In the genomic region with DNA sequence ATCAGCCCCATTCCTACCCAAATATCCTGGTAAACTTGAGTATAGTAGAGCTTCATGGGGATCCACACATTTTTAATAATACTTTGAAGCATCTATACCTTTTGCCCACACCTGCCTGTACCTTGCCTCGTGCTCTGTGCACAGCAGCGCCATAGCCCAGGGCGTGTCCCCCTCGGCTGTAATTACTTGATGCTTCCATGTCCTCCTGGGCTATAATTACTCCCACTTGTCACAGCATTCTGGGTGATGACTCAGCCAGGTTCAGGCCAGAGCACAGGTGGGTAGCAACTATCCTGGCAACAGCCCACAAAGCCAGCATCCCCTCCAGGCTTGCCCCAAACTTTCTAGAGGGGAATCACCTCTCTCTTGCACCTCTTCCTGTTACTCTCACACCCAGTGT, we compare ENCODE assay signal across 23 cellular contexts. TPM values are rescaled to one million over a fixed set of nuclear protein-coding genes. Genes with fewer than 3 reads are reported as not detected.
DNase-seq lines count a peak whose midpoint lies in the region; ATAC-seq and TF ChIP-seq lines count a peak whose summit lies in the region.
"Had no signal": no experiment of that assay in that cellular context is flagged by ENCODE, and none has a peak within 500 bp of the region (broad histone marks: within the 10 kb centered on the region; RNA-seq: fewer than 3 reads in every experiment).

No MANE protein-coding gene starts in this region.

- H3K9me3 Mint-ChIP-seq in activated naive CD8-positive, alpha-beta T cell treated with anti-CD3 and anti-CD28 coated beads for 36 hours = no peaks in the 10 kb centered on the region
- H3K9me3 Mint-ChIP-seq: activated CD4-positive, alpha-beta memory T cell treated with anti-CD3 and anti-CD28 coated beads for 36 hours; CD8-positive, alpha-beta T cell; IgD-negative memory B cell; stimulated activated naive CD8-positive, alpha-beta T cell treated with anti-CD3 and anti-CD28 coated beads, Interleukin-15, Interleukin-2, amounts not matched to agents 100 ng/mL and 50 ng/mL, for 24 hours had no signal

- TF ChIP-seq CTCF in mucosa of descending colon (IDR thresholded peaks at IDR 0.05) = no peak

- H3K27me3 Mint-ChIP-seq in activated naive CD8-positive, alpha-beta T cell treated with anti-CD3 and anti-CD28 coated beads for 36 hours = peaks cover 5% of the 10 kb centered on the region
- H3K27me3 Mint-ChIP-seq: progenitor cell of endocrine pancreas had no signal

- peak; percentile 83 for ATAC-seq in mucosa of descending colon
- ATAC-seq in GM19324 (IDR thresholded peaks at IDR 0.05; ENCODE audit: low FRiP score, unreplicated experiment) = no peak
- no peak for ATAC-seq in HG02885 (IDR thresholded peaks at IDR 0.05; ENCODE audit: poor library complexity, unreplicated experiment)
- ATAC-seq: CD8-positive, alpha-beta T cell; left ventricle myocardium superior had no signal

- no peak overlapping the region for H3K27ac Mint-ChIP-seq in activated naive CD8-positive, alpha-beta T cell treated with anti-CD3 and anti-CD28 coated beads for 36 hours
- H3K27ac Mint-ChIP-seq: activated CD4-positive, alpha-beta memory T cell treated with anti-CD3 and anti-CD28 coated beads for 36 hours; CD8-positive, alpha-beta T cell; IgD-negative memory B cell; immature natural killer cell; progenitor cell of endocrine pancreas; stimulated activated naive CD8-positive, alpha-beta T cell treated with anti-CD3 and anti-CD28 coated beads, Interleukin-15, Interleukin-2, amounts not matched to agents 100 ng/mL and 50 ng/mL, for 24 hours had no signal

- intact Hi-C loops in mucosa of descending colon (cut with DNase I, micrococcal nuclease) = no loop called here

- no peak overlapping the region for H3K4me3 Mint-ChIP-seq in activated naive CD8-positive, alpha-beta T cell treated with anti-CD3 and anti-CD28 coated beads for 36 hours
- H3K4me3 Mint-ChIP-seq: activated CD4-positive, alpha-beta memory T cell treated with anti-CD3 and anti-CD28 coated beads for 36 hours; CD8-positive, alpha-beta T cell; IgD-negative memory B cell; immature natural killer cell; stimulated activated naive CD8-positive, alpha-beta T cell treated with anti-CD3 and anti-CD28 coated beads, Interleukin-15, Interleukin-2, amounts not matched to agents 100 ng/mL and 50 ng/mL, for 24 hours had no signal

- H3K9me3 ChIP-seq in mucosa of descending colon = no peaks in the 10 kb centered on the region

- H3K4me1 Mint-ChIP-seq in activated naive CD8-positive, alpha-beta T cell treated with anti-CD3 and anti-CD28 coated beads for 36 hours = no peaks in the 10 kb centered on the region
- H3K4me1 Mint-ChIP-seq: IgD-negative memory B cell, immature natural killer cell had no signal

- H3K36me3 ChIP-seq in mucosa of descending colon (ENCODE audit: low read depth) = no peaks in the 10 kb centered on the region
- H3K36me3 ChIP-seq: cardiac muscle cell had no signal

- no peaks in the 10 kb centered on the region for H3K36me3 Mint-ChIP-seq in activated naive CD8-positive, alpha-beta T cell treated with anti-CD3 and anti-CD28 coated beads for 36 hours
- H3K36me3 Mint-ChIP-seq: activated CD4-positive, alpha-beta memory T cell treated with anti-CD3 and anti-CD28 coated beads for 36 hours; CD8-positive, alpha-beta T cell; IgD-negative memory B cell; immature natural killer cell had no signal

- DNase-seq in ELF-1 (ENCODE audit: low read depth, low spot score) (peak; percentile 61), NCI-H187 (lab: John Stamatoyannopoulos, UW) (peak; percentile 63 to 79), NCI-H69 (lab: John Stamatoyannopoulos, UW) (peak; percentile 99), mucosa of descending colon (peak; percentile 46 to 67 (median 58)), HCEC 1CT (no peak)
- no peak for DNase-seq in activated naive CD8-positive, alpha-beta T cell treated with anti-CD3 and anti-CD28 coated beads for 36 hours
- DNase-seq: activated CD4-positive, alpha-beta memory T cell treated with anti-CD3 and anti-CD28 coated beads for 36 hours; activated CD4-positive, CD25-positive, alpha-beta regulatory T cell; activated naive CD4-positive, alpha-beta T cell; activated T-cell treated with anti-CD3 and anti-CD28 coated beads for 4 hours; amygdala; CD8-positive, alpha-beta T cell; immature natural killer cell; left ventricle myocardium superior; NCI-H226; stimulated activated CD4-positive, alpha-beta T cell treated with anti-CD3 and anti-CD28 coated beads, Interleukin-2, amount 100 ng/mL, for 24 hours; trophoblast cell had no signal

- no peaks in the 10 kb centered on the region for H3K4me1 ChIP-seq in mucosa of descending colon (ENCODE audit: low read depth)

- H3K4me3 ChIP-seq in mucosa of descending colon = no peak overlapping the region
- H3K4me3 ChIP-seq: cardiac muscle cell had no signal

RNA-seq across cellular contexts. Expression of a gene that starts 23.7 kb away (rescaled TPM):
- 10 to 100 TPM in 2 of 3 donors, 1 to 10 TPM in 1; 8.3 to 20.1 (median 14.2) TPM for total RNA-seq in mucosa of descending colon
- total RNA-seq in activated naive CD8-positive, alpha-beta T cell treated with anti-CD3 and anti-CD28 coated beads for 36 hours = 10 to 100 TPM; 15.2 to 15.3 TPM

Comparison
In these comparisons a context has a peak if more than half of its experiments do, and no peak if none do; other contexts are left out.
1. DNase-seq: peak in ELF-1 (single experiment), NCI-H187 (2 of 2), NCI-H69 (single experiment) and mucosa of descending colon (3 of 3); none in activated naive CD8-positive, alpha-beta T cell treated with anti-CD3 and anti-CD28 coated beads for 36 hours (single experiment) and HCEC 1CT (single experiment).